15 cellular contexts compared by ENCODE assay signal in the genomic region with DNA sequence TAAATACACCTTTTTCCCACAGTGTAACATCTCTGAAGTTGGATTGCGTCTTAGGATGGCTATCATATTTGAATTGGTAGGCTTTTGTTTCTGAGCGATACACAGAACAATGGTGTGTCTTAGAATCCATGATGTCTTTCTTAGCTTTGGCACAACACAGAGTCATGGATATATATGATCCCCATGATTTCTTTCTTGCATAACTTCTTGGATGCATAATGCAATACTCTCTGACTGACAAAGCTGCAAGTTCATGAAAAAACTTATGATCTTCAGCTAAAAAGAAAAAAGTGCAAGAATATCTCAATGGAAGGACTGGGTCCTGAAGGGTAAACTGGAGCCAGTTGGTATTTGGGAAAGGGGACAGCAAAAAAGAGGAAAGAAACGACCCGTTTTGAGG. TPM values are rescaled to one million over a fixed set of nuclear protein-coding genes. Genes with fewer than 3 reads are reported as not detected.
"Had no signal": no experiment of that assay in that cellular context is flagged by ENCODE, and none has a peak within 500 bp of the region (broad histone marks: within the 10 kb centered on the region; RNA-seq: fewer than 3 reads in every experiment).

No MANE protein-coding gene starts in this region.

- DNase-seq: activated CD4-positive, alpha-beta T cell treated with anti-CD3 and anti-CD28 coated beads, Interleukin-2, amount 50 U/mL, for 1 hour; activated CD4-positive, CD25-positive, alpha-beta regulatory T cell; activated effector memory CD4-positive, alpha-beta T cell treated with Interleukin-2 at 50 U/mL for 16 hours; activated naive CD8-positive, alpha-beta T cell treated with anti-CD3 and anti-CD28 coated beads, Interleukin-2, amount 10 ng/mL, durations not matched to agents 7 days and 5 days; colonic mucosa; gastrocnemius medialis; SK-N-SH had no signal

- H3K4me3 Mint-ChIP-seq: mesothelial cell of epicardium, type B pancreatic cell had no signal

- H3K9me3 ChIP-seq: colonic mucosa, gastrocnemius medialis, neutrophil, right atrium auricular region, SK-N-SH had no signal

- H3K79me2 ChIP-seq: hepatocyte had no signal

- H3K9me3 Mint-ChIP-seq: activated naive CD8-positive, alpha-beta T cell treated with anti-CD3 and anti-CD28 coated beads, Interleukin-2, amount 10 ng/mL, durations not matched to agents 7 days and 5 days; mesothelial cell of epicardium; type B pancreatic cell had no signal

- H3K4me2 ChIP-seq: hepatocyte, SK-N-SH, smooth muscle cell had no signal

- H3K4me3 ChIP-seq: cardiac muscle cell, colonic mucosa, gastrocnemius medialis, hepatocyte, right atrium auricular region, smooth muscle cell had no signal

- H3K27ac ChIP-seq: cardiac muscle cell, colonic mucosa, hepatocyte, neutrophil had no signal

- H3K27ac Mint-ChIP-seq: activated naive CD8-positive, alpha-beta T cell treated with anti-CD3 and anti-CD28 coated beads, Interleukin-2, amount 10 ng/mL, durations not matched to agents 7 days and 5 days; mesothelial cell of epicardium; type B pancreatic cell had no signal

- H3K27me3 ChIP-seq: cardiac muscle cell, colonic mucosa, hepatocyte, right atrium auricular region had no signal

- H3K36me3 Mint-ChIP-seq: activated naive CD8-positive, alpha-beta T cell treated with anti-CD3 and anti-CD28 coated beads, Interleukin-2, amount 10 ng/mL, durations not matched to agents 7 days and 5 days; mesothelial cell of epicardium; type B pancreatic cell had no signal

- H2AFZ ChIP-seq: hepatocyte had no signal

- ATAC-seq: gastrocnemius medialis had no signal

- H3K36me3 ChIP-seq: cardiac muscle cell, colonic mucosa, gastrocnemius medialis, neutrophil, right atrium auricular region had no signal

- H3K4me1 ChIP-seq: colonic mucosa had no signal

RNA-seq across cellular contexts. Expression of a gene that starts 48.1 kb away (rescaled TPM):
- total RNA-seq: smooth muscle cell; T-helper 1 cell treated with Interleukin-12 subunit alpha and Interleukin-12 subunit beta and Interleukin-4 antibody, amounts not matched to agents 30 ng/mL and 1 ng/mL, for 36 hours had no signal
